12 cellular contexts compared by ENCODE assay signal in the genomic region with DNA sequence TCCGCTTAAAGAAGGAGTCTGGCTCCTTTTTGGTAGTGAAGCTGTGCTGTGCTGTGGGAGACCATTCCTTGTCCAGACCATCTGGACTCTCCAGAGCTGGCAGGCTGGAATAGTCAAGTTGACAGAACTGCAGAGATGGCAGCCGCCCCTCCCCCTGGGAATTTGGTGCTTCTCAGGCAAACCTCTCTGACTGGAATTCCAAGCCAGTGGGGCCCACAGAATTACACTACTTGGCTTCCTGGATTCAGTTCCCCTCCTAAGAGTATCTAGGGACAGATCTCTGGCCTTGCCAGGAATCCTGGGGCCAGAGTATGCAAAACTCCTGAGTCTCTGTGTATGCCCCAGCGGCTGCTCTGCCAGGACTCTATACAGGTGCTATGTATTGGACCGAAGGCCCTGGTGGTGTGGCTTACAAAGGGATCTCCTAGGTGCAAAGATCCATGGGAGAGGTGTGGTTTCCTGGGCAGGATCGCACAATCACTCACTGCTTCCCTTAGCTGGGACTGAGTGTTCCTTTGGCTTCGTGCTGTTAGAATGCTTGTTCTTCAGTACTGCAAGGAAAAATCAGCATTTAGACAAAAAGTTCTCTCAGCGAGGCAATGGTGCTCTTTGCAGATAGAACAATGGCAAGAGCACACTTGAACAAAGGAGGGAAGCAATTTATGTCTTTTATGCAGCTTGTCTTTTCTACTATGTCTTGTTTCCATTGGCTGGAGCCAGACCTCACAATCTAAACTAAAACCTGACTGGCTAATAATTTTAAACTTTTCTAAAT.
A peak's percentile ranks its signal among the peaks of the same experiment; 100 is the strongest.
DNase-seq lines count a peak whose midpoint lies in the region; ATAC-seq and TF ChIP-seq lines count a peak whose summit lies in the region.
"Had no signal": no experiment of that assay in that cellular context is flagged by ENCODE, and none has a peak within 500 bp of the region (broad histone marks: within the 10 kb centered on the region; RNA-seq: fewer than 3 reads in every experiment).

No MANE protein-coding gene starts in this region.

- no peak overlapping the region for H3K4me3 Mint-ChIP-seq in glutamatergic neuron (ENCODE audit: unreplicated experiment)

- no peak overlapping the region for H2AK5ac ChIP-seq in neuronal stem cell (ENCODE audit: low read depth, low read length)

- no peak overlapping the region for H4K91ac ChIP-seq in neuronal stem cell (ENCODE audit: low read depth, low read length, poor library complexity)

- no peak overlapping the region for H2BK12ac ChIP-seq in neuronal stem cell (ENCODE audit: low read length)

- H3K18ac ChIP-seq in neuronal stem cell (ENCODE audit: low read length): no peak overlapping the region

- no peaks in the 10 kb centered on the region for H3K79me1 ChIP-seq in neuronal stem cell (ENCODE audit: low read depth, low read length)

- H3K23ac ChIP-seq in neuronal stem cell (ENCODE audit: low read depth, low read length, poor library complexity): no peak overlapping the region

- H3K4me2 ChIP-seq in neuronal stem cell (ENCODE audit: insufficient read depth, low read length, poor library complexity, severe bottlenecking): no peak overlapping the region

- H2BK5ac ChIP-seq in neuronal stem cell (ENCODE audit: low read length): no peak overlapping the region

- H3K27ac ChIP-seq in neuronal stem cell (replicated peaks; ENCODE audit: low read length) (peak overlapping the region; percentile 5), aorta (ENCODE audit: low read depth in 1 of 2, low read length in 2 of 2) (no peak overlapping the region)
- H3K27ac ChIP-seq: cardiac muscle cell had no signal

- H3K9me3 ChIP-seq in NT2/D1 (ENCODE audit: insufficient read depth, low read length) (no peaks in the 10 kb centered on the region), neuronal stem cell (replicated peaks in 1 of 2; ENCODE audit: control insufficient read depth in 2 of 2, insufficient read depth in 1 of 2, low read depth in 1 of 2, low read length in 2 of 2) (peaks cover 0 to 5% of the 10 kb centered on the region in 2 donors), aorta (ENCODE audit: control insufficient read depth, low read length) (peaks cover 3% of the 10 kb centered on the region)
- H3K9me3 ChIP-seq: Peyer's patch had no signal

- ATAC-seq in GM19452 (IDR thresholded peaks at IDR 0.05; ENCODE audit: unreplicated experiment) (peak; percentile 16), GM19397 (IDR thresholded peaks at IDR 0.05; ENCODE audit: unreplicated experiment) (no peak), aorta (ENCODE audit: low FRiP score) (no peak)

- peak overlapping the region; percentile 69 for H2AFZ ChIP-seq in neuronal stem cell (ENCODE audit: low read length)

- no peaks in the 10 kb centered on the region for H3K27me3 Mint-ChIP-seq in glutamatergic neuron (ENCODE audit: unreplicated experiment)

- H3K27ac Mint-ChIP-seq in glutamatergic neuron (ENCODE audit: unreplicated experiment): peak overlapping the region; percentile 14

- no peak overlapping the region for H3K9ac ChIP-seq in NT2/D1 (ENCODE audit: insufficient read length, low read depth)
- H3K9ac ChIP-seq in neuronal stem cell (ENCODE audit: low read depth, low read length, poor library complexity): no peak overlapping the region

- peaks cover 8% of the 10 kb centered on the region for H3K4me1 Mint-ChIP-seq in glutamatergic neuron (ENCODE audit: low read depth, unreplicated experiment)

- H3K36me3 ChIP-seq in NT2/D1 (ENCODE audit: insufficient read depth, insufficient read length, low read length): no peaks in the 10 kb centered on the region
- H3K36me3 ChIP-seq in neuronal stem cell (replicated peaks in 1 of 2; ENCODE audit: control insufficient read depth in 2 of 2, insufficient read depth in 2 of 2, low read length in 2 of 2): peaks cover 0 to 5% of the 10 kb centered on the region in 2 donors
- no peaks in the 10 kb centered on the region for H3K36me3 ChIP-seq in aorta (ENCODE audit: control insufficient read depth in 1 of 2, insufficient read depth in 2 of 2, low read length in 1 of 2)
- H3K36me3 ChIP-seq: cardiac muscle cell had no signal

- peak; percentile 8 for DNase-seq in NT2/D1 (ENCODE audit: low read depth, low spot score)
- peak; percentile 31 for DNase-seq in glutamatergic neuron
- no peak for DNase-seq in neuronal stem cell (ENCODE audit: low spot score)
- no peak for DNase-seq in hepatic stellate cell (ENCODE audit: low spot score)
- DNase-seq in aorta: no peak
- DNase-seq in NCI-H510A (lab: John Stamatoyannopoulos, UW): no peak
- DNase-seq: DMS153, NCI-H1105, Peyer's patch had no signal

- intact Hi-C loops in aorta (cut with DNase I): no loop called here

- H3K14ac ChIP-seq in neuronal stem cell (ENCODE audit: low read length): no peak overlapping the region

- H3K9me3 Mint-ChIP-seq in glutamatergic neuron (ENCODE audit: unreplicated experiment): no peaks in the 10 kb centered on the region

- H3K4me3 ChIP-seq in NT2/D1 (ENCODE audit: insufficient read length, low read depth) (no peak overlapping the region), neuronal stem cell (ENCODE audit: low read length in 2 of 2) (no peak overlapping the region), aorta (ENCODE audit: low read length in 2 of 2) (no peak overlapping the region)
- H3K4me3 ChIP-seq: cardiac muscle cell, Peyer's patch had no signal

- no CpG with 5 or more reads among the region's 7 CpGs for WGBS in neuronal stem cell (ENCODE audit: extremely low coverage in 2 of 2, insufficient read length in 2 of 2, insufficient replicate concordance in 1 of 2), 2 donors
- WGBS in aorta, 2 donors: 82 to 83% methylated on average over 7 of the region's 7 CpGs

- H2BK120ac ChIP-seq in neuronal stem cell (ENCODE audit: low read depth, low read length): no peak overlapping the region

- no peak overlapping the region for H4K8ac ChIP-seq in neuronal stem cell (ENCODE audit: low read depth, low read length)

- no peak for TF ChIP-seq CTCF in glutamatergic neuron (IDR thresholded peaks at IDR 0.05; ENCODE audit: partially characterized antibody, unreplicated experiment)

- H3K4me1 ChIP-seq in NT2/D1 (ENCODE audit: insufficient read depth, insufficient read length) (peaks cover 5% of the 10 kb centered on the region), neuronal stem cell (ENCODE audit: control insufficient read depth in 2 of 2, insufficient read depth in 1 of 2, low read depth in 1 of 2, low read length in 2 of 2) (peaks cover 6 to 9% of the 10 kb centered on the region in 2 donors), aorta (ENCODE audit: control insufficient read depth in 1 of 2, insufficient read depth in 2 of 2, low read length in 2 of 2) (no peaks in the 10 kb centered on the region)
- H3K4me1 ChIP-seq: Peyer's patch had no signal

- no peaks in the 10 kb centered on the region for H3K36me3 Mint-ChIP-seq in glutamatergic neuron (ENCODE audit: unreplicated experiment)

- H3K27me3 ChIP-seq in NT2/D1 (ENCODE audit: insufficient read depth, insufficient read length) (no peaks in the 10 kb centered on the region), neuronal stem cell (ENCODE audit: control insufficient read depth in 3 of 3, insufficient read depth in 3 of 3, low read depth in 1 of 3, low read length in 3 of 3) (no peaks in the 10 kb centered on the region), aorta (ENCODE audit: control insufficient read depth in 1 of 2, insufficient read depth in 2 of 2, low read length in 1 of 2) (no peaks in the 10 kb centered on the region)
- H3K27me3 ChIP-seq: cardiac muscle cell, Peyer's patch had no signal

- H3K4ac ChIP-seq in neuronal stem cell (ENCODE audit: low read length): no peak overlapping the region

- H2BK15ac ChIP-seq in neuronal stem cell (ENCODE audit: low read length): no peak overlapping the region

Comparison
In these comparisons a context has a peak if more than half of its experiments do, and no peak if none do; other contexts are left out.
1. DNase-seq: peak in NT2/D1 (single experiment) and glutamatergic neuron (single experiment); none in neuronal stem cell (single experiment), hepatic stellate cell (single experiment), aorta (0 of 2) and NCI-H510A (single experiment).